In the genomic region with DNA sequence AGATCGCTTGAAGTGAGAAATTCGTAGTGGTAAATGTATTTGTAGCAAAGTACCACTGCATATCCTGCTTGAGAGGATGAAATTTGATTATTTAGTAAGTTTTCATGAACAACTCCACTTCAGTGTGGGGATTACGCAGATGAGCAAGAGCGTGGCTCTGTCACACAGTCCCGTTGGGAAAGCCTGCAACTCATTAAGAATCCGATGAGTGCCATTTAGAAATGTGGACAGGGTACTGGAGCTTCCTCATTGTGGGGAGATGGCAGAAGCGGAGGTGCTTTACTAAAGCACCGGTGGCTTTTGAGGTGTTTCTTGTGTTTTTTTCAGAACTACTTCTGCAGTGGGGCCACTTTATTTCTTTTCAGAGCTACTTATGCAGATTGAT, we compare ENCODE assay signal across 8 cellular contexts. TPM values are rescaled to one million over a fixed set of nuclear protein-coding genes. Genes with fewer than 3 reads are reported as not detected.
DNase-seq lines count a peak whose midpoint lies in the region; ATAC-seq, FAIRE-seq and TF ChIP-seq lines count a peak whose summit lies in the region.

No MANE protein-coding gene starts in this region.

- peak overlapping the region; percentile 78 for H3K9ac ChIP-seq in Loucy (ENCODE audit: low read depth, low read length, poor library complexity, severe bottlenecking)
- no peak overlapping the region for H3K9ac ChIP-seq in endothelial cell of umbilical vein (replicated peaks; ENCODE audit: extremely low read depth, insufficient read depth, low read length)

- CTCF ChIA-PET in GM10248 (lab: Yijun Ruan, JAX) (interaction anchor here (1.1 to 2.7 kb wide), 6 partner anchors 9 to 17 kb away, joined by 3 to 15 read pairs (median 4); no protein-coding TSS in a partner anchor), endothelial cell of umbilical vein (lab: Charles Lee) (interaction anchor here (1.2 to 6.7 kb wide), 9 partner anchors 8 to 140 kb away, joined by 3 to 38 read pairs (median 4); a partner anchor contains a TSS)

- no peaks in the 10 kb centered on the region for H3K9me1 ChIP-seq in endothelial cell of umbilical vein (replicated peaks; ENCODE audit: control insufficient read depth, extremely low read depth, insufficient read depth, low read length)

- H3K4me2 ChIP-seq in Loucy (ENCODE audit: low read depth, low read length, poor library complexity, severe bottlenecking) (peak overlapping the region; percentile 86), endothelial cell of umbilical vein (ENCODE audit: insufficient read depth, low read length) (peak overlapping the region; percentile 57)

- H3F3A ChIP-seq in Loucy (ENCODE audit: low read depth) = peaks cover 12% of the 10 kb centered on the region; the same call in 1 of the 2 replicates

- H3K27ac Mint-ChIP-seq in stimulated activated effector memory CD8-positive, alpha-beta T cell treated with anti-CD3 and anti-CD28 coated beads, Interleukin-12 subunit alpha, Interleukin-12 subunit beta, amount 100 ng/mL, for 72 hours = peak overlapping the region; percentile 84

- H3K27ac ChIP-seq in endothelial cell of umbilical vein (ENCODE audit: insufficient read depth, low read depth, low read length) = peak overlapping the region; percentile 81

- no TSS peak for BruUV-seq in endothelial cell of umbilical vein (replicated peaks; lab: Mats Ljungman, UMichigan)

- no peaks in the 10 kb centered on the region for H3K9me2 ChIP-seq in Loucy (replicated peaks; ENCODE audit: low read depth, low read length)

- no peaks in the 10 kb centered on the region for H3K27me3 ChIP-seq in Loucy (ENCODE audit: insufficient read depth, low read length, poor library complexity, severe bottlenecking)
- no peaks in the 10 kb centered on the region for H3K27me3 ChIP-seq in endothelial cell of umbilical vein (ENCODE audit: control insufficient read depth in 2 of 2, insufficient read depth in 2 of 2, low read length in 2 of 2)

- no peaks in the 10 kb centered on the region for H3K36me3 ChIP-seq in Loucy (ENCODE audit: insufficient read depth, low read length)
- no peaks in the 10 kb centered on the region for H3K36me3 ChIP-seq in endothelial cell of umbilical vein (ENCODE audit: control insufficient read depth in 2 of 2, extremely low read depth in 1 of 2, insufficient read depth in 2 of 2, low read length in 2 of 2)

- H3K4me3 ChIP-seq in Loucy (ENCODE audit: low read length, poor library complexity, severe bottlenecking) (peak overlapping the region; percentile 83), endothelial cell of umbilical vein (replicated peaks in 1 of 3; ENCODE audit: insufficient read depth in 1 of 3, low read depth in 1 of 3, low read length in 3 of 3) (peak overlapping the region in 1 of 3 experiments; percentile 73)

- DNase-seq in GM10248 (ENCODE audit: extremely low spot score) = peak; percentile 39
- no peak for DNase-seq in endothelial cell of umbilical vein (ENCODE audit: low read depth, low spot score)
- DNase-seq in stimulated activated effector memory CD8-positive, alpha-beta T cell treated with anti-CD3 and anti-CD28 coated beads, Interleukin-12 subunit alpha, Interleukin-12 subunit beta, amount 100 ng/mL, for 72 hours (ENCODE audit: low spot score in 2 of 2) = peak in 1 of 2 donors; percentile 51
- DNase-seq in SIG-M5 (lab: John Stamatoyannopoulos, UW) = no peak
- DNase-seq in mesenteric fat pad (ENCODE audit: low spot score) = no peak
- no peak for DNase-seq in RCC 7860 (ENCODE audit: low spot score)

- no peaks in the 10 kb centered on the region for H3K36me3 Mint-ChIP-seq in stimulated activated effector memory CD8-positive, alpha-beta T cell treated with anti-CD3 and anti-CD28 coated beads, Interleukin-12 subunit alpha, Interleukin-12 subunit beta, amount 100 ng/mL, for 72 hours

- H3K9me3 ChIP-seq in Loucy (ENCODE audit: insufficient read depth, low read depth, low read length) = no peaks in the 10 kb centered on the region
- H3K9me3 ChIP-seq in endothelial cell of umbilical vein (replicated peaks; ENCODE audit: control insufficient read depth, insufficient read depth, low read length) = no peaks in the 10 kb centered on the region

- no peak for TF ChIP-seq POLR2A in endothelial cell of umbilical vein (IDR thresholded peaks at IDR 0.05; ENCODE audit: low read depth, low read length)

- intact Hi-C loops in endothelial cell of umbilical vein (cut with micrococcal nuclease) = no loop called here

- ATAC-seq in GM21528 (IDR thresholded peaks at IDR 0.05; ENCODE audit: low FRiP score, unreplicated experiment) = peak; percentile 28
- ATAC-seq in stimulated activated effector memory CD8-positive, alpha-beta T cell treated with anti-CD3 and anti-CD28 coated beads, Interleukin-12 subunit alpha, Interleukin-12 subunit beta, amount 100 ng/mL, for 72 hours = no peak

- no peak overlapping the region for H2AFZ ChIP-seq in Loucy (ENCODE audit: low read length)
- H2AFZ ChIP-seq in endothelial cell of umbilical vein (ENCODE audit: low read depth, low read length) = no peak overlapping the region

- dilution Hi-C loops in endothelial cell of umbilical vein (cut with MboI; ENCODE audit: extremely low pct_ligation_motif_present, low sequenced_read_pairs) = no loop called here

- POLR2A ChIA-PET in GM10248 (lab: Yijun Ruan, JAX) (no interaction called here), endothelial cell of umbilical vein (lab: Charles Lee) (interaction anchor here (0.7 kb wide), 1 partner anchor 45 kb away, joined by 5 read pairs; no protein-coding TSS in a partner anchor)

- peaks cover 45% of the 10 kb centered on the region for H4K20me1 ChIP-seq in Loucy (ENCODE audit: insufficient read depth, low read length, poor library complexity, severe bottlenecking)
- H4K20me1 ChIP-seq in endothelial cell of umbilical vein (replicated peaks; ENCODE audit: control insufficient read depth, extremely low read depth, insufficient read depth, low read length) = no peaks in the 10 kb centered on the region

- peaks cover 69% of the 10 kb centered on the region for H3K4me1 ChIP-seq in Loucy (ENCODE audit: insufficient read depth, low read length, poor library complexity, severe bottlenecking)
- peaks cover 74% of the 10 kb centered on the region for H3K4me1 ChIP-seq in endothelial cell of umbilical vein (ENCODE audit: control insufficient read depth, extremely low read depth, insufficient read depth, low read length)

- H3K4me1 Mint-ChIP-seq in stimulated activated effector memory CD8-positive, alpha-beta T cell treated with anti-CD3 and anti-CD28 coated beads, Interleukin-12 subunit alpha, Interleukin-12 subunit beta, amount 100 ng/mL, for 72 hours = peaks cover 50% of the 10 kb centered on the region

- H3K79me2 ChIP-seq in Loucy (ENCODE audit: insufficient read depth, low read length) = peaks cover 66% of the 10 kb centered on the region
- peaks cover 80% of the 10 kb centered on the region for H3K79me2 ChIP-seq in endothelial cell of umbilical vein (ENCODE audit: control insufficient read depth, insufficient read depth, low read length)

- TF ChIP-seq CTCF in GM10248 (IDR thresholded peaks at IDR 0.05; ENCODE audit: control extremely low read depth, extremely low read depth, low read depth, missing control alignments) (no peak), Loucy (conservative IDR thresholded peaks at IDR 0.05; ENCODE audit: low read length) (no peak), endothelial cell of umbilical vein (IDR thresholded peaks at IDR 0.05; ENCODE audit: extremely low read depth in 1 of 2, insufficient read depth in 1 of 2, low read depth in 1 of 2, low read length in 2 of 2) (no peak)

- peak overlapping the region; percentile 84 for H3K4me3 Mint-ChIP-seq in stimulated activated effector memory CD8-positive, alpha-beta T cell treated with anti-CD3 and anti-CD28 coated beads, Interleukin-12 subunit alpha, Interleukin-12 subunit beta, amount 100 ng/mL, for 72 hours

- no peaks in the 10 kb centered on the region for H3K9me3 Mint-ChIP-seq in stimulated activated effector memory CD8-positive, alpha-beta T cell treated with anti-CD3 and anti-CD28 coated beads, Interleukin-12 subunit alpha, Interleukin-12 subunit beta, amount 100 ng/mL, for 72 hours

- FAIRE-seq in endothelial cell of umbilical vein (lab: Jason Lieb, UNC) = no peak
- FAIRE-seq in RCC 7860 (lab: Jason Lieb, UNC) = no peak

TF ChIP-seq in endothelial cell of umbilical vein, 7 proteins besides CTCF, POLR2A, EP300 and RAD21:
- TF ChIP-seq JUN (IDR thresholded peaks at IDR 0.05; ENCODE audit: borderline replicate concordance, insufficient read depth, insufficient read length, low read depth) (no peak), POLR2AphosphoS5 (IDR thresholded peaks at IDR 0.05; ENCODE audit: insufficient read depth, low read depth, low read length) (no peak)

RNA-seq across cellular contexts. Expression of a gene that starts 1.4 kb away (rescaled TPM):
- 167 and 168 TPM in 2 replicates for total RNA-seq in endothelial cell of umbilical vein
- 75.2 and 83.0 TPM in 2 replicates for polyA plus RNA-seq in endothelial cell of umbilical vein
- 66.2 and 67.4 TPM in 2 replicates for polyA plus RNA-seq in endothelial cell of umbilical vein (2011; cell fraction: cytosol; rRNA removed)
- polyA plus RNA-seq in endothelial cell of umbilical vein (2011; cell fraction: nucleus; rRNA removed) = 166 and 182 TPM in 2 replicates
- 103 and 130 TPM in 2 replicates for polyA plus RNA-seq in endothelial cell of umbilical vein (2012)
- polyA minus RNA-seq in endothelial cell of umbilical vein = 125 and 131 TPM in 2 replicates
- 22.0 TPM for polyA minus RNA-seq in endothelial cell of umbilical vein (2011; cell fraction: cytosol; rRNA and poly(A)+ RNA removed)
- 133 and 134 TPM in 2 replicates for polyA minus RNA-seq in endothelial cell of umbilical vein (2011; cell fraction: nucleus; rRNA and poly(A)+ RNA removed)
- total RNA-seq in mesenteric fat pad = 105 TPM
